24 cellular contexts compared by ENCODE assay signal in the genomic region with DNA sequence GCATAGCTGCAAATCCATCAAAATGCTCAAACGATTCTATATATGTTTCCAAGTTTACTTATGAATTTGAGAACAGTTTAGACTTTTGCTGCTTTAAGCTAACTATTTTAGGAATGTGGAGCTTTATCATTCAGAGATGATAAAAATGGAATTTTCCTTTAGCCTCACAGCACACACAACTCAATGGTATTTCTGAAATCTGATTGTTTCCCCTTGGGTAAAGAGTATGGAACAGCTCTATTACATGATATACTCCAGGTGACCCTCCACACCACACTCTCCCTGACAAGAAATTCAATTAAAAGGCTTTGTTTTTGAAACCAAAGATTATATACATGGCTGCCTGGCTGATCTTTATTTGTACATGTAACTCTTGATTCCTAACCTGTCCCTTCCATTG.
DNase-seq lines count a peak whose midpoint lies in the region; ATAC-seq, FAIRE-seq and TF ChIP-seq lines count a peak whose summit lies in the region.
"Had no signal": no experiment of that assay in that cellular context is flagged by ENCODE, and none has a peak within 500 bp of the region (broad histone marks: within the 10 kb centered on the region; RNA-seq: fewer than 3 reads in every experiment).

No MANE protein-coding gene starts in this region.

- H3K56ac ChIP-seq in IMR-90 (ENCODE audit: extremely low read depth, insufficient read depth, low read length), result no peak overlapping the region

- TF ChIP-seq CTCF in IMR-90 (conservative IDR thresholded peaks at IDR 0.05; ENCODE audit: low read depth, low read length), result no peak
- TF ChIP-seq CTCF in pancreas (IDR thresholded peaks at IDR 0.05), result no peak
- no peak for TF ChIP-seq CTCF in A673 (conservative IDR thresholded peaks at IDR 0.05; ENCODE audit: low read depth, low read length)

- FAIRE-seq in pancreas (lab: Jason Lieb, UNC), result peak; percentile 60
- FAIRE-seq: GM12891, HepG2 had no signal

- no peak overlapping the region for H2AFZ ChIP-seq in IMR-90 (replicated peaks; ENCODE audit: low read length, poor library complexity)
- H2AFZ ChIP-seq: GM23338 had no signal

- H2BK120ac ChIP-seq in IMR-90 (ENCODE audit: low read depth, low read length), result no peak overlapping the region

- H4K91ac ChIP-seq in IMR-90 (ENCODE audit: insufficient read depth, low read depth, low read length), result no peak overlapping the region

- no peak overlapping the region for H3K4ac ChIP-seq in IMR-90 (ENCODE audit: low read depth, low read length)

- H3K23ac ChIP-seq in IMR-90 (ENCODE audit: low read depth, low read length), result no peak overlapping the region

- H3K4me3 ChIP-seq in IMR-90 (ENCODE audit: insufficient read depth, low read depth, low read length), result no peak overlapping the region
- no peak overlapping the region for H3K4me3 ChIP-seq in adipocyte (ENCODE audit: low read length)
- no peak overlapping the region for H3K4me3 ChIP-seq in pancreas
- H3K4me3 ChIP-seq in A673 (ENCODE audit: low read depth, low read length, poor library complexity, severe bottlenecking), result no peak overlapping the region
- H3K4me3 ChIP-seq: A549, GM23338, HAP-1 had no signal

- intact Hi-C loops in IMR-90 (cut with micrococcal nuclease), result no loop called here
- intact Hi-C loops in pancreas (cut with DNase I), result no loop called here
- intact Hi-C loops in A673 (cut with micrococcal nuclease; ENCODE audit: unreplicated experiment), result no loop called here

- no peak overlapping the region for H4K5ac ChIP-seq in IMR-90 (ENCODE audit: low read depth, low read length)

- no peak overlapping the region for H2AK5ac ChIP-seq in IMR-90 (ENCODE audit: low read depth, low read length)

- H3K9ac ChIP-seq in IMR-90 (ENCODE audit: low read depth, low read length), result no peak overlapping the region
- H3K9ac ChIP-seq in adipocyte (ENCODE audit: low read length), result no peak overlapping the region

- DNase-seq in IMR-90 (peak; percentile 3), adipocyte (ENCODE audit: low read depth) (peak; percentile 23), fibroblast of peridontal ligament (ENCODE audit: extremely low read depth) (peak; percentile 8), pancreas (no peak), nucleus accumbens (lab: John Stamatoyannopoulos, UW) (no peak), DMS114 treated with DMSO at 0.1 percent for 48 hours (lab: John Stamatoyannopoulos, UW; ENCODE audit: unreplicated experiment) (no peak), A673 (ENCODE audit: low spot score) (no peak)
- DNase-seq: BE2C, DMS79 treated with DMSO at 0.1 percent for 48 hours, KBM-7, MM.1S, NCI-H1092, NCI-H1436, NCI-H187 treated with DMSO at 0.1 percent for 48 hours, NCI-H510A, NCI-H748 treated with DMSO at 0.1 percent for 48 hours, SHP77 treated with DMSO at 0.1 percent for 48 hours had no signal

- BruUV-seq in IMR-90 (replicated peaks; lab: Mats Ljungman, UMichigan) (no TSS peak), A673 (replicated peaks; lab: Mats Ljungman, UMichigan) (no TSS peak)

- H2BK20ac ChIP-seq in IMR-90 (ENCODE audit: low read depth, low read length), result no peak overlapping the region

- H2BK5ac ChIP-seq in IMR-90 (ENCODE audit: low read depth, low read length, poor library complexity, severe bottlenecking), result no peak overlapping the region

- CTCF ChIA-PET in IMR-90 (lab: Yijun Ruan, JAX) (interaction anchor here (1.0 kb wide), 1 partner anchor 10 kb away, joined by 4 read pairs; no protein-coding TSS in a partner anchor), A673 (lab: Charles Lee) (no interaction called here)

- H4K8ac ChIP-seq in IMR-90 (ENCODE audit: low read depth in 2 of 2, low read length in 2 of 2), result no peak overlapping the region

- H3K9me3 ChIP-seq in IMR-90 (ENCODE audit: control insufficient read depth, insufficient read depth, low read length) (no peaks in the 10 kb centered on the region), adipocyte (ENCODE audit: control insufficient read depth, low read length) (peaks cover 3% of the 10 kb centered on the region), pancreas (no peaks in the 10 kb centered on the region), A673 (ENCODE audit: low read depth, low read length, poor library complexity, severe bottlenecking) (no peaks in the 10 kb centered on the region)
- H3K9me3 ChIP-seq: A549, BE2C, HAP-1 had no signal

- H2BK15ac ChIP-seq in IMR-90 (ENCODE audit: low read depth, low read length), result no peak overlapping the region

- POLR2A ChIA-PET in IMR-90 (lab: Charles Lee; ENCODE audit: unreplicated experiment) (no interaction called here), A673 (lab: Charles Lee; ENCODE audit: low non-redundant PET) (no interaction called here)

- H3K4me1 ChIP-seq in IMR-90 (ENCODE audit: control insufficient read depth, insufficient read depth, low read length) (peaks cover 2% of the 10 kb centered on the region; the same call in 1 of the 2 replicates), adipocyte (ENCODE audit: control insufficient read depth, insufficient read depth, low read length) (no peaks in the 10 kb centered on the region), pancreas (no peaks in the 10 kb centered on the region), A673 (ENCODE audit: insufficient read depth, low read length, poor library complexity, severe bottlenecking) (no peaks in the 10 kb centered on the region)
- H3K4me1 ChIP-seq: A549, BE2C had no signal

- ATAC-seq in IMR-90 (ENCODE audit: low read depth) (peak; percentile 43), pancreas (no peak)
- ATAC-seq: A549, GM23338, HepG2 had no signal

- no peaks in the 10 kb centered on the region for H3K9me1 ChIP-seq in IMR-90 (ENCODE audit: insufficient read depth, low read length)

- WGBS in IMR-90 (ENCODE audit: extremely low coverage in 2 of 2, insufficient read length in 1 of 2), 2 experiments, result no CpG with 5 or more reads among the region's 1 CpG
- 25 to 26% methylated on average over 1 of the region's 1 CpG for WGBS in pancreas, 2 donors

- H3K4me2 ChIP-seq in IMR-90 (ENCODE audit: low read depth, low read length), result no peak overlapping the region; the same call in 1 of the 2 replicates
- H3K4me2 ChIP-seq: A549, GM23338 had no signal

- in situ Hi-C loops in IMR-90 (cut with MboI; ENCODE audit: low sequenced_read_pairs), result no loop called here

- H2AK9ac ChIP-seq in IMR-90 (replicated peaks; ENCODE audit: low read depth, low read length, poor library complexity), result no peak overlapping the region

- no peak for TF ChIP-seq POLR2A in IMR-90 (IDR thresholded peaks at IDR 0.05; ENCODE audit: low read depth, low read length)

- no peak overlapping the region for H3K14ac ChIP-seq in IMR-90 (replicated peaks; ENCODE audit: low read depth, low read length)

- H3K27ac ChIP-seq in IMR-90 (ENCODE audit: insufficient read depth, low read length), result no peak overlapping the region
- no peak overlapping the region for H3K27ac ChIP-seq in pancreas
- no peak overlapping the region for H3K27ac ChIP-seq in A673 (ENCODE audit: low read depth, low read length, poor library complexity, severe bottlenecking)
- H3K27ac ChIP-seq: A549, HL-60, RWPE1 had no signal

- H3K36me3 ChIP-seq in IMR-90 (ENCODE audit: control insufficient read depth, insufficient read depth, low read length) (no peaks in the 10 kb centered on the region), adipocyte (ENCODE audit: control insufficient read depth, insufficient read depth, low read length, severe bottlenecking) (no peaks in the 10 kb centered on the region), pancreas (no peaks in the 10 kb centered on the region), A673 (ENCODE audit: insufficient read depth, low read length, poor library complexity, severe bottlenecking) (no peaks in the 10 kb centered on the region)
- H3K36me3 ChIP-seq: BE2C, HAP-1 had no signal

- dilution Hi-C loops in IMR-90 (cut with HindIII; ENCODE audit: low sequenced_read_pairs, unreplicated experiment), result no loop called here

- no peak overlapping the region for H3K18ac ChIP-seq in IMR-90 (ENCODE audit: low read depth, low read length)

- H3K79me1 ChIP-seq in IMR-90 (ENCODE audit: low read depth in 1 of 2, low read length in 2 of 2), result no peaks in the 10 kb centered on the region

- H3K27me3 ChIP-seq in IMR-90 (ENCODE audit: control insufficient read depth, insufficient read depth, low read length) (no peaks in the 10 kb centered on the region; the same call in 1 of the 2 replicates), adipocyte (replicated peaks; ENCODE audit: control insufficient read depth, insufficient read depth, low read length) (peaks cover 14% of the 10 kb centered on the region), pancreas (no peaks in the 10 kb centered on the region), A673 (replicated peaks; ENCODE audit: insufficient read depth, low read depth, low read length, poor library complexity) (peaks cover 5% of the 10 kb centered on the region)
- H3K27me3 ChIP-seq: BE2C had no signal

- H4K20me1 ChIP-seq in IMR-90 (ENCODE audit: insufficient read depth, low read length), result no peaks in the 10 kb centered on the region

- no peak for TF ChIP-seq RAD21 in IMR-90 (IDR thresholded peaks at IDR 0.05; ENCODE audit: low read length)

TF ChIP-seq in IMR-90, 13 proteins besides CTCF, POLR2A, EP300 and RAD21:
- TF ChIP-seq FOS (IDR thresholded peaks at IDR 0.05; ENCODE audit: low read depth, low read length) (no peak), BHLHE40 (IDR thresholded peaks at IDR 0.05; ENCODE audit: low read depth, low read length) (no peak)

Comparison
In these comparisons a context has a peak if more than half of its experiments do, and no peak if none do; other contexts are left out.
1. DNase-seq: peak in IMR-90 (single experiment), adipocyte (single experiment) and fibroblast of peridontal ligament (single experiment); none in pancreas (0 of 6), nucleus accumbens (0 of 56), DMS114 treated with DMSO at 0.1 percent for 48 hours (single experiment) and A673 (single experiment).